In genomic region chr6:138115877-138116660, GRCh38 we compare ENCODE assay signal across 8 cellular contexts. TPM values are rescaled to one million over a fixed set of nuclear protein-coding genes. Genes with fewer than 3 reads are reported as not detected.
DNase-seq lines count a peak whose midpoint lies in the region; ATAC-seq, FAIRE-seq and TF ChIP-seq lines count a peak whose summit lies in the region.

No MANE protein-coding gene starts in this region.

- H3K9me3 ChIP-seq in BLaER1 treated with 17β-estradiol and CSF1 and Interleukin-3, amounts not matched to agents 10 nM and 100 nM (replicated peaks in 1 of 11): no peaks in the 10 kb centered on the region; a peak in 1 of 22 replicates
- H3K9me3 ChIP-seq in esophagus squamous epithelium: no peaks in the 10 kb centered on the region

- H3K4me1 ChIP-seq in BLaER1 treated with 17β-estradiol and CSF1 and Interleukin-3, amounts not matched to agents 10 nM and 100 nM: peaks cover 0 to 10% (median 9%) of the 10 kb centered on the region in 10 experiments; a peak in 15 of 20 replicates
- peaks cover 0 to 8% (median 0%) of the 10 kb centered on the region in 3 donors for H3K4me1 ChIP-seq in esophagus squamous epithelium

- peaks cover 6% of the 10 kb centered on the region for H3K4me1 Mint-ChIP-seq in activated CD8-positive, alpha-beta T cell treated with anti-CD3 and anti-CD28 coated beads for 36 hours (ENCODE audit: low read depth)
- H3K4me1 Mint-ChIP-seq in natural killer cell: peaks cover 4 to 5% of the 10 kb centered on the region in 2 donors

- DNase-seq in NCI-H748 (lab: John Stamatoyannopoulos, UW; ENCODE audit: unreplicated experiment) (peak; percentile 83), esophagus squamous epithelium (lab: John Stamatoyannopoulos, UW) (no peak), natural killer cell (no peak), urothelium cell line (ENCODE audit: low spot score) (peak; percentile 67)
- DNase-seq in activated CD8-positive, alpha-beta T cell treated with anti-CD3 and anti-CD28 coated beads for 36 hours: peak; percentile 62

- no peak overlapping the region for H3K27ac ChIP-seq in BLaER1 treated with 17β-estradiol and CSF1 and Interleukin-3, amounts not matched to agents 10 nM and 100 nM
- no peak overlapping the region for H3K27ac ChIP-seq in esophagus squamous epithelium

- H3K36me3 ChIP-seq in BLaER1 treated with 17β-estradiol and CSF1 and Interleukin-3, amounts not matched to agents 10 nM and 100 nM: no peaks in the 10 kb centered on the region
- H3K36me3 ChIP-seq in esophagus squamous epithelium: no peaks in the 10 kb centered on the region

- intact Hi-C loops in activated CD8-positive, alpha-beta T cell treated with anti-CD3 and anti-CD28 coated beads for 36 hours (cut with micrococcal nuclease): loop anchor here (5.0 to 10.0 kb wide), 3 partner anchors 171 to 401 kb away; partner anchors contain the start of gene HEBP2
- intact Hi-C loops in esophagus squamous epithelium (cut with DNase I): loop anchor here (10.0 kb wide), 3 partner anchors 169 to 649 kb away; partner anchors contain the start of gene HEBP2
- intact Hi-C loops in natural killer cell (cut with micrococcal nuclease): loop anchor here (1.0 kb wide), 4 partner anchors 171 to 650 kb away; no protein-coding TSS in a partner anchor

- H3K9ac ChIP-seq in BLaER1 treated with 17β-estradiol and CSF1 and Interleukin-3, amounts not matched to agents 10 nM and 100 nM: no peak overlapping the region

- peak; percentile 78 for TF ChIP-seq CTCF in activated CD8-positive, alpha-beta T cell treated with anti-CD3 and anti-CD28 coated beads for 36 hours (IDR thresholded peaks at IDR 0.05)
- TF ChIP-seq CTCF in esophagus squamous epithelium (IDR thresholded peaks at IDR 0.05): peak; percentile 61 to 85 (median 78)
- peak; percentile 84 for TF ChIP-seq CTCF in natural killer cell (IDR thresholded peaks at IDR 0.05)

- POLR2A ChIA-PET in activated CD8-positive, alpha-beta T cell treated with anti-CD3 and anti-CD28 coated beads for 36 hours (lab: Charles Lee): no interaction called here

- H3K36me3 Mint-ChIP-seq in activated CD8-positive, alpha-beta T cell treated with anti-CD3 and anti-CD28 coated beads for 36 hours (ENCODE audit: low read depth): no peaks in the 10 kb centered on the region
- H3K36me3 Mint-ChIP-seq in natural killer cell: no peaks in the 10 kb centered on the region

- H3K9me3 Mint-ChIP-seq in activated CD8-positive, alpha-beta T cell treated with anti-CD3 and anti-CD28 coated beads for 36 hours: no peaks in the 10 kb centered on the region
- no peaks in the 10 kb centered on the region for H3K9me3 Mint-ChIP-seq in natural killer cell

- ATAC-seq in GM18907 (IDR thresholded peaks at IDR 0.05; ENCODE audit: unreplicated experiment) (peak; percentile 71), HG03521 (IDR thresholded peaks at IDR 0.05; ENCODE audit: unreplicated experiment) (peak; percentile 80), natural killer cell (peak; percentile 85 to 95 (median 94))
- ATAC-seq in activated CD8-positive, alpha-beta T cell treated with anti-CD3 and anti-CD28 coated beads for 36 hours: peak; percentile 87

- CTCF ChIA-PET in activated CD8-positive, alpha-beta T cell treated with anti-CD3 and anti-CD28 coated beads for 36 hours (lab: Charles Lee): interaction anchor here (0.6 to 6.6 kb wide), 50 partner anchors 8 to 655 kb away, joined by 3 to 63 read pairs (median 4); partner anchors contain the start of genes HEBP2, NHSL1 and SMIM28

- H3K4me3 ChIP-seq in BLaER1 treated with 17β-estradiol and CSF1 and Interleukin-3, amounts not matched to agents 10 nM and 100 nM: no peak overlapping the region
- no peak overlapping the region for H3K4me3 ChIP-seq in esophagus squamous epithelium

- 16 to 19% methylated on average over 13 of the region's 13 CpGs for WGBS in esophagus squamous epithelium, 2 donors

- no peak overlapping the region for H3K4me3 Mint-ChIP-seq in activated CD8-positive, alpha-beta T cell treated with anti-CD3 and anti-CD28 coated beads for 36 hours
- H3K4me3 Mint-ChIP-seq in natural killer cell: no peak overlapping the region

- no peak overlapping the region for H3K27ac Mint-ChIP-seq in activated CD8-positive, alpha-beta T cell treated with anti-CD3 and anti-CD28 coated beads for 36 hours
- H3K27ac Mint-ChIP-seq in natural killer cell: no peak overlapping the region

- H3K4me2 ChIP-seq in BLaER1 treated with 17β-estradiol and CSF1 and Interleukin-3, amounts not matched to agents 10 nM and 100 nM: peak overlapping the region in 10 of 11 experiments; percentile 2 to 65 (median 49); a peak in 14 of 22 replicates

- H3K27me3 ChIP-seq in BLaER1 treated with 17β-estradiol and CSF1 and Interleukin-3, amounts not matched to agents 10 nM and 100 nM: no peaks in the 10 kb centered on the region; a peak in 1 of 22 replicates
- peaks cover 0 to 9% (median 0%) of the 10 kb centered on the region in 4 donors for H3K27me3 ChIP-seq in esophagus squamous epithelium

- no peaks in the 10 kb centered on the region for H4K20me1 ChIP-seq in BLaER1 treated with 17β-estradiol and CSF1 and Interleukin-3, amounts not matched to agents 10 nM and 100 nM

- TF ChIP-seq POLR2A in esophagus squamous epithelium (IDR thresholded peaks at IDR 0.05): no peak

- H3K27me3 Mint-ChIP-seq in activated CD8-positive, alpha-beta T cell treated with anti-CD3 and anti-CD28 coated beads for 36 hours: peaks cover 24% of the 10 kb centered on the region
- peaks cover 27 to 28% of the 10 kb centered on the region in 2 donors for H3K27me3 Mint-ChIP-seq in natural killer cell (ENCODE audit: low read depth in 2 of 2)

- no peak for FAIRE-seq in urothelium cell line (lab: Jason Lieb, UNC)

RNA-seq across cellular contexts. Expression of gene PERP, which starts 8.8 kb away (rescaled TPM):
- total RNA-seq in activated CD8-positive, alpha-beta T cell treated with anti-CD3 and anti-CD28 coated beads for 36 hours: 1 to 10 TPM; 3.7 to 4.5 TPM
- total RNA-seq in esophagus squamous epithelium: 100 to 1,000 TPM; 586 to 976 (median 833) TPM
- total RNA-seq in natural killer cell: 1 to 10 TPM in 1 of 3 donors, under 1 TPM in 1, not detected in 1; 0.05 to 1.6 TPM

RNA-seq across cellular contexts. Expression of gene ARFGEF3, which starts 45.7 kb away (rescaled TPM):
- 1 to 10 TPM; 1.7 to 1.8 TPM for total RNA-seq in activated CD8-positive, alpha-beta T cell treated with anti-CD3 and anti-CD28 coated beads for 36 hours
- total RNA-seq in esophagus squamous epithelium (1 to 10 TPM in 2 of 4 donors, under 1 TPM in 2; 0.92 to 1.0 (median 0.99) TPM), natural killer cell (under 1 TPM in 2 of 3 donors, not detected in 1; 0.05 to 0.09 TPM)

Comparison
In these comparisons a context has a peak if more than half of its experiments do, and no peak if none do; other contexts are left out.
1. DNase-seq: peak in NCI-H748 (single experiment), activated CD8-positive, alpha-beta T cell treated with anti-CD3 and anti-CD28 coated beads for 36 hours (single experiment) and urothelium cell line (single experiment); none in esophagus squamous epithelium (single experiment) and natural killer cell (single experiment).
2. RNA of gene PERP, which starts 8.8 kb away (total RNA-seq): 586 to 976 TPM in esophagus squamous epithelium; 3.7 to 4.5 TPM in activated CD8-positive, alpha-beta T cell treated with anti-CD3 and anti-CD28 coated beads for 36 hours and 0.05 to 1.6 TPM in natural killer cell; every median in the first group is over 100 times any median in the second.
3. Peak in every context shown above with its lines, with median percentiles within 50 percentile points of each other: ATAC-seq and CTCF ChIP-seq.